In genomic region chr5:17379188-17379951, GRCh38 we compare ENCODE assay signal across 14 cellular contexts.
DNase-seq lines count a peak whose midpoint lies in the region; ATAC-seq, FAIRE-seq and TF ChIP-seq lines count a peak whose summit lies in the region.
"Had no signal": no experiment of that assay in that cellular context is flagged by ENCODE, and none has a peak within 500 bp of the region (broad histone marks: within the 10 kb centered on the region; RNA-seq: fewer than 3 reads in every experiment).

No MANE protein-coding gene starts in this region.

- no peaks in the 10 kb centered on the region for H3K4me1 Mint-ChIP-seq in natural killer cell
- H3K4me1 Mint-ChIP-seq: activated CD4-positive, alpha-beta T cell treated with anti-CD3 and anti-CD28 coated beads, Interleukin-2, amount 10 ng/mL, durations not matched to agents 7 days and 5 days had no signal

- no peaks in the 10 kb centered on the region for H3K27me3 Mint-ChIP-seq in natural killer cell (ENCODE audit: low read depth in 2 of 2)
- H3K27me3 Mint-ChIP-seq: activated CD4-positive, alpha-beta T cell treated with anti-CD3 and anti-CD28 coated beads, Interleukin-2, amount 10 ng/mL, durations not matched to agents 7 days and 5 days had no signal

- intact Hi-C loops in natural killer cell (cut with micrococcal nuclease), result no loop called here

- H3K27ac ChIP-seq in SJSA1, result peak overlapping the region; percentile 84
- H3K27ac ChIP-seq: SJCRH30 had no signal

- H3K27ac Mint-ChIP-seq in natural killer cell, result no peak overlapping the region
- H3K27ac Mint-ChIP-seq: activated CD4-positive, alpha-beta T cell treated with anti-CD3 and anti-CD28 coated beads, Interleukin-2, amount 10 ng/mL, durations not matched to agents 7 days and 5 days had no signal

- ATAC-seq in natural killer cell (no peak), GM21526 (IDR thresholded peaks at IDR 0.05; ENCODE audit: low FRiP score, unreplicated experiment) (no peak)
- no peak for ATAC-seq in activated CD4-positive, CD25-positive, alpha-beta regulatory T cell treated with anti-CD3 and anti-CD28 coated beads, Interleukin-2, amount 50 U/mL, for 24 hours

- no peak overlapping the region for H3K4me3 ChIP-seq in SJSA1
- H3K4me3 ChIP-seq: SJCRH30 had no signal

- no peaks in the 10 kb centered on the region for H3K36me3 Mint-ChIP-seq in natural killer cell

- peaks cover 69% of the 10 kb centered on the region for H3K4me1 ChIP-seq in SJSA1 (replicated peaks)
- H3K4me1 ChIP-seq: SJCRH30 had no signal

- TF ChIP-seq CTCF in D721Med (IDR thresholded peaks at IDR 0.05; ENCODE audit: insufficient read depth, missing control alignments), result no peak
- TF ChIP-seq CTCF in natural killer cell (IDR thresholded peaks at IDR 0.05), result no peak

- peaks cover 0 to 2% of the 10 kb centered on the region in 2 donors for H3K9me3 Mint-ChIP-seq in natural killer cell

- no peak overlapping the region for H3K4me3 Mint-ChIP-seq in natural killer cell
- H3K4me3 Mint-ChIP-seq: activated CD4-positive, alpha-beta T cell treated with anti-CD3 and anti-CD28 coated beads, Interleukin-2, amount 10 ng/mL, durations not matched to agents 7 days and 5 days had no signal

- DNase-seq in D721Med (ENCODE audit: insufficient read length, low spot score) (no peak), NCI-H1105 (lab: John Stamatoyannopoulos, UW) (peak; percentile 1), SJSA1 (ENCODE audit: low read depth in 1 of 2, low spot score in 2 of 2) (peak; percentile 43 to 53), foreskin melanocyte (peak; percentile 42), GM03348 (ENCODE audit: low spot score) (no peak), natural killer cell (no peak)
- DNase-seq: activated CD4-positive, alpha-beta T cell treated with anti-CD3 and anti-CD28 coated beads, Interleukin-2, amount 10 ng/mL, durations not matched to agents 7 days and 5 days; activated naive CD4-positive, alpha-beta T cell; cortex of kidney; NCI-H1694 treated with DMSO at 0.1 percent for 48 hours; stimulated activated CD4-positive, alpha-beta T cell treated with anti-CD3 and anti-CD28 coated beads, Interleukin-4, amount 100 ng/mL, for 1 hour had no signal

- FAIRE-seq in D721Med (lab: Jason Lieb, UNC), result peak; percentile 77

- H3K27me3 ChIP-seq in SJSA1 (replicated peaks), result no peaks in the 10 kb centered on the region
- H3K27me3 ChIP-seq: SJCRH30 had no signal

- no peaks in the 10 kb centered on the region for H3K36me3 ChIP-seq in SJSA1
- H3K36me3 ChIP-seq: SJCRH30 had no signal

- no peaks in the 10 kb centered on the region for H3K9me3 ChIP-seq in SJSA1 (replicated peaks)
- H3K9me3 ChIP-seq: SJCRH30 had no signal

Comparison
In these comparisons a context has a peak if more than half of its experiments do, and no peak if none do; other contexts are left out.
1. DNase-seq: peak in NCI-H1105 (single experiment), SJSA1 (2 of 2) and foreskin melanocyte (single experiment); none in D721Med (single experiment), GM03348 (single experiment) and natural killer cell (single experiment).